Comparison of ENCODE assay signal across 9 cellular contexts in the genomic region with DNA sequence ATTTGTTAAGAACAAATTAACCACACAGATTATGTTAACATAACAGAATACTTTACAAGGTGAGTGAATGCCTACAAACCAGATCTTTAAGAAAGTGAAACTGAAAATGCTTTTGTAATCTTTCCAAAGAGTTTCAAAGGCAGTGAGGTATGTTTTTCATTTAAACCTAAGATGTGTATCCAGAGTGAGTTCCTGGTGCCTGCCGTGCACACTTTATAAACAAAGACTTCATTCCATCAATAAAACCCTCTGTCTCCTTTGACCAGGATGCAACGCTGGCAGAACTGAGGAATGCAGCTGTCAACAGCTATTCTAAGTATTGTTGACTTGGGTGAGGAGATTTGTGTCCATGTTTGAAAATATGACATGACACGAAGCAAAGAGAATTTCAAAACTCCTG.
A peak's percentile ranks its signal among the peaks of the same experiment; 100 is the strongest.
DNase-seq lines count a peak whose midpoint lies in the region; ATAC-seq and TF ChIP-seq lines count a peak whose summit lies in the region.
"Had no signal": no experiment of that assay in that cellular context is flagged by ENCODE, and none has a peak within 500 bp of the region (broad histone marks: within the 10 kb centered on the region; RNA-seq: fewer than 3 reads in every experiment).

No MANE protein-coding gene starts in this region.

- H3K4me1 ChIP-seq in BLaER1 (peaks cover 15% of the 10 kb centered on the region), mesendoderm (ENCODE audit: control insufficient read depth, low read depth, low read length) (no peaks in the 10 kb centered on the region)

- peak; percentile 76 for ATAC-seq in GM21529 (IDR thresholded peaks at IDR 0.05; ENCODE audit: unreplicated experiment)

- H3K36me3 ChIP-seq in BLaER1 = no peaks in the 10 kb centered on the region
- H3K36me3 ChIP-seq in mesendoderm (ENCODE audit: control insufficient read depth, insufficient read depth, low read length) = no peaks in the 10 kb centered on the region

- no peaks in the 10 kb centered on the region for H3K9me3 ChIP-seq in BLaER1

- peak; percentile 32 to 34 for DNase-seq in lung microvascular endothelial cell (ENCODE audit: low read depth in 2 of 2)
- DNase-seq in mesendoderm = no peak
- no peak for DNase-seq in OCI-M2 (lab: John Stamatoyannopoulos, UW; ENCODE audit: unreplicated experiment)
- no peak for DNase-seq in activated CD8-positive, alpha-beta memory T cell treated with anti-CD3 and anti-CD28 coated beads, Interleukin-2, amount 50 U/mL, for 48 hours
- no peak for DNase-seq in germinal center (ENCODE audit: low spot score)

- no peaks in the 10 kb centered on the region for H3K79me2 ChIP-seq in mesendoderm (ENCODE audit: control insufficient read depth, insufficient read depth, low read length)

- no CpG with 5 or more reads among the region's 3 CpGs for WGBS in mesendoderm (ENCODE audit: extremely low coverage, insufficient coverage, low lambda C conversion rate)

- no peak overlapping the region for H2BK15ac ChIP-seq in mesendoderm (replicated peaks; ENCODE audit: low read depth)

- no peak overlapping the region for H4K5ac ChIP-seq in mesendoderm (ENCODE audit: low read length)

- no peak overlapping the region for H2BK120ac ChIP-seq in mesendoderm (ENCODE audit: low read depth, low read length)

- H3K56ac ChIP-seq in mesendoderm (ENCODE audit: low read length) = no peak overlapping the region

- H3K4me2 ChIP-seq in BLaER1 (peak overlapping the region; percentile 39), mesendoderm (ENCODE audit: low read length) (no peak overlapping the region)

- H3K27me3 ChIP-seq in BLaER1 (no peaks in the 10 kb centered on the region), mesendoderm (ENCODE audit: insufficient read depth, low read length, poor library complexity) (no peaks in the 10 kb centered on the region)

- no peak overlapping the region for H3K4ac ChIP-seq in mesendoderm (ENCODE audit: low read depth, low read length)

- no peaks in the 10 kb centered on the region for H4K20me1 ChIP-seq in BLaER1

- H3K79me1 ChIP-seq in mesendoderm (ENCODE audit: low read length) = no peaks in the 10 kb centered on the region

- no peak for TF ChIP-seq CTCF in VCaP (conservative IDR thresholded peaks at IDR 0.05)

- no peak overlapping the region for H3K9ac ChIP-seq in BLaER1
- no peak overlapping the region for H3K9ac ChIP-seq in mesendoderm (ENCODE audit: low read length)

- no peak overlapping the region for H3K23ac ChIP-seq in mesendoderm (ENCODE audit: low read length)

- H2AK5ac ChIP-seq in mesendoderm (ENCODE audit: low read length) = no peak overlapping the region

- no peak overlapping the region for H4K8ac ChIP-seq in mesendoderm (ENCODE audit: low read depth, low read length)

- H3K27ac ChIP-seq in BLaER1 (no peak overlapping the region), VCaP (peak overlapping the region; percentile 75), mesendoderm (ENCODE audit: low read depth, low read length) (no peak overlapping the region)
- H3K27ac ChIP-seq: SK-N-MC had no signal

- no peak overlapping the region for H2BK5ac ChIP-seq in mesendoderm (ENCODE audit: low read length)

- no peak overlapping the region for H3K4me3 ChIP-seq in BLaER1
- no peak overlapping the region for H3K4me3 ChIP-seq in mesendoderm (ENCODE audit: low read length)
- H3K4me3 ChIP-seq: SK-N-MC had no signal

- no peak overlapping the region for H3K18ac ChIP-seq in mesendoderm (ENCODE audit: low read length)

Comparison
In these comparisons a context has a peak if more than half of its experiments do, and no peak if none do; other contexts are left out.
1. DNase-seq: peak in lung microvascular endothelial cell (2 of 2); none in mesendoderm (single experiment), OCI-M2 (single experiment), activated CD8-positive, alpha-beta memory T cell treated with anti-CD3 and anti-CD28 coated beads, Interleukin-2, amount 50 U/mL, for 48 hours (single experiment) and germinal center (single experiment).